10 cellular contexts compared by ENCODE assay signal in genomic region chr2:112031473-112031872, GRCh38. TPM values are rescaled to one million over a fixed set of nuclear protein-coding genes. Genes with fewer than 3 reads are reported as not detected.
DNase-seq lines count a peak whose midpoint lies in the region; ATAC-seq and TF ChIP-seq lines count a peak whose summit lies in the region.
"Had no signal": no experiment of that assay in that cellular context is flagged by ENCODE, and none has a peak within 500 bp of the region (broad histone marks: within the 10 kb centered on the region; RNA-seq: fewer than 3 reads in every experiment).

No MANE protein-coding gene starts in this region.

- peak overlapping the region; percentile 91 for H3K27ac Mint-ChIP-seq in mesothelial cell of epicardium
- no peak overlapping the region for H3K27ac Mint-ChIP-seq in activated naive CD8-positive, alpha-beta T cell treated with anti-CD3 and anti-CD28 coated beads, Interleukin-2, amount 50 U/mL, for 24 hours
- H3K27ac Mint-ChIP-seq: naive thymus-derived CD8-positive, alpha-beta T cell had no signal

- DNase-seq in NCI-H82 (lab: John Stamatoyannopoulos, UW), result peak; percentile 46
- DNase-seq in NCI-H82 treated with DMSO at 0.1 percent for 48 hours (lab: John Stamatoyannopoulos, UW; ENCODE audit: unreplicated experiment), result no peak
- peak; percentile 18 for DNase-seq in epithelial cell of esophagus (ENCODE audit: low read depth)
- DNase-seq in mesothelial cell of epicardium (ENCODE audit: low spot score in 2 of 2, unreplicated experiment in 2 of 2), result no peak
- peak in 1 of 2 donors; percentile 35 for DNase-seq in uterus
- DNase-seq in EL, result no peak
- no peak for DNase-seq in COR-L47 (lab: John Stamatoyannopoulos, UW)
- DNase-seq in activated naive CD8-positive, alpha-beta T cell treated with anti-CD3 and anti-CD28 coated beads, Interleukin-2, amount 50 U/mL, for 24 hours, result no peak
- DNase-seq: naive thymus-derived CD8-positive, alpha-beta T cell; OCI-M1 had no signal

- no peaks in the 10 kb centered on the region for H3K27me3 ChIP-seq in uterus

- no peaks in the 10 kb centered on the region for H3K27me3 Mint-ChIP-seq in mesothelial cell of epicardium (ENCODE audit: low read depth)
- H3K27me3 Mint-ChIP-seq in activated naive CD8-positive, alpha-beta T cell treated with anti-CD3 and anti-CD28 coated beads, Interleukin-2, amount 50 U/mL, for 24 hours, result peaks cover 9% of the 10 kb centered on the region

- TF ChIP-seq CTCF in epithelial cell of esophagus (IDR thresholded peaks at IDR 0.05; ENCODE audit: insufficient read depth, low read depth, low read length, missing control alignments) (no peak), mesothelial cell of epicardium (IDR thresholded peaks at IDR 0.05; ENCODE audit: unreplicated experiment) (no peak), uterus (IDR thresholded peaks at IDR 0.05) (no peak)

- H3K4me1 ChIP-seq in uterus, result no peaks in the 10 kb centered on the region

- H3K4me3 Mint-ChIP-seq in mesothelial cell of epicardium, result peak overlapping the region; percentile 13
- H3K4me3 Mint-ChIP-seq in activated naive CD8-positive, alpha-beta T cell treated with anti-CD3 and anti-CD28 coated beads, Interleukin-2, amount 50 U/mL, for 24 hours, result no peak overlapping the region
- H3K4me3 Mint-ChIP-seq: naive thymus-derived CD8-positive, alpha-beta T cell had no signal

- H3K36me3 Mint-ChIP-seq in mesothelial cell of epicardium, result peaks cover 12% of the 10 kb centered on the region
- H3K36me3 Mint-ChIP-seq in activated naive CD8-positive, alpha-beta T cell treated with anti-CD3 and anti-CD28 coated beads, Interleukin-2, amount 50 U/mL, for 24 hours (ENCODE audit: low read depth), result no peaks in the 10 kb centered on the region
- H3K36me3 Mint-ChIP-seq: naive thymus-derived CD8-positive, alpha-beta T cell had no signal

- H3K27ac ChIP-seq in uterus, result peak overlapping the region; percentile 23 to 52

- peaks cover 7% of the 10 kb centered on the region for H3K9me3 Mint-ChIP-seq in mesothelial cell of epicardium
- no peaks in the 10 kb centered on the region for H3K9me3 Mint-ChIP-seq in activated naive CD8-positive, alpha-beta T cell treated with anti-CD3 and anti-CD28 coated beads, Interleukin-2, amount 50 U/mL, for 24 hours

- H3K36me3 ChIP-seq in uterus, result no peaks in the 10 kb centered on the region

- H3K4me1 Mint-ChIP-seq in mesothelial cell of epicardium, result peaks cover 20% of the 10 kb centered on the region
- H3K4me1 Mint-ChIP-seq in activated naive CD8-positive, alpha-beta T cell treated with anti-CD3 and anti-CD28 coated beads, Interleukin-2, amount 50 U/mL, for 24 hours, result peaks cover 2% of the 10 kb centered on the region

- no peak for ATAC-seq in activated naive CD8-positive, alpha-beta T cell treated with anti-CD3 and anti-CD28 coated beads, Interleukin-2, amount 50 U/mL, for 24 hours
- ATAC-seq: naive thymus-derived CD8-positive, alpha-beta T cell had no signal

- no peaks in the 10 kb centered on the region for H3K9me3 ChIP-seq in uterus

- intact Hi-C loops in uterus (cut with DNase I; ENCODE audit: low total_unique reads), result no loop called here

- TF ChIP-seq POLR2A in uterus (IDR thresholded peaks at IDR 0.05), result no peak

- H3K4me3 ChIP-seq in epithelial cell of esophagus (ENCODE audit: low read length), result no peak overlapping the region
- H3K4me3 ChIP-seq in uterus, result no peak overlapping the region

RNA-seq across cellular contexts. Expression of gene TMEM87B, which starts 23.6 kb away (rescaled TPM):
- 19.4 to 22.8 TPM (median 20.0 TPM) in 3 replicates for total RNA-seq in mesothelial cell of epicardium
- 10 to 100 TPM in 3 of 4 donors, 1 to 10 TPM in 1; 6.7 to 51.6 (median 27.0) TPM for total RNA-seq in uterus

Comparison
In these comparisons a context has a peak if more than half of its experiments do, and no peak if none do; other contexts are left out.
1. DNase-seq: peak in NCI-H82 (single experiment) and epithelial cell of esophagus (single experiment); none in NCI-H82 treated with DMSO at 0.1 percent for 48 hours (single experiment), mesothelial cell of epicardium (0 of 2), EL (single experiment), COR-L47 (single experiment) and activated naive CD8-positive, alpha-beta T cell treated with anti-CD3 and anti-CD28 coated beads, Interleukin-2, amount 50 U/mL, for 24 hours (single experiment).